ENCODE assay signal across 11 cellular contexts in the genomic region with DNA sequence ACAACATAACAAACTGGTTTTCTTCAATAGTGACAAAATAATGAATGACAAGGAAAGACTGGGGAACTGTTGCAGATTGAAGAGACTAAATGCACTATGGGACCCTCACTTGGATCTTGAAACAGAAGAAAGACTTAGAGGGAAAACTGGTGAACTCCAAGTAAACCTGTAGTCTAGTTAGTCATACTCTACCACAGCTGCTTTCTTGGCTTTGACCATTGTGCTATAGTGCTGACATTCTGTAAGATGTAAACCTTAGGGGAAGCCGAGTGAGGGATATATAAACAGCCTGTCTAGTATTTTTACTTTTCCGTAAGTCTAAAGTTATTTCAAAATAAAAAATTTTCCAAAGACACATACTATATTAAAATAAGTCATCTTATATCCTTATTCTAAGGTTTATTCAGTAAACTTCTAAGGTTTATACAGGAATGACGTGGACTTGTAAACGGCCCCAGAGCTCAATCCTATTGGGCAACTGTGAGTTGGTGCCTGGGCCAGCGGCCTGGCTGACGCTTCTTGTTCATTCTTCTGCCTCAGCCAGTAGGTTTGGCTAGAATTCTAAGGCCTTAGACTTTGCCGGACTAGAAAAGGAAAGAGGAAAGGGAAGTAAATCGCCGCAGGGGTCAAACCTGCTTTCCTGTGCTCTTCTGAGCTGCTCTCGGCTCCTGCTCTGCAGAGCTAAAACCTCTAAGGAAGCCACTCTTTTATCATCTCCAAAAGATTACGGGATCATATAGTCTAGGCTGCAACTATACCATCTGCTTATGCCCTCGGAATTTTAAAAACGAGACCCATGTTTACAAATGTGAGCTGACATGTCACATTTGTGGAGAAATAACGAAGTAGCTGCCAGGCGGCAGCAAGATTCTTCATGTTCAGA. TPM values are rescaled to one million over a fixed set of nuclear protein-coding genes. Genes with fewer than 3 reads are reported as not detected.
DNase-seq lines count a peak whose midpoint lies in the region; ATAC-seq and TF ChIP-seq lines count a peak whose summit lies in the region.
"Had no signal": no experiment of that assay in that cellular context is flagged by ENCODE, and none has a peak within 500 bp of the region (broad histone marks: within the 10 kb centered on the region; RNA-seq: fewer than 3 reads in every experiment).

No MANE protein-coding gene starts in this region.

- CTCF ChIA-PET in IMR-90 (lab: Yijun Ruan, JAX) (interaction anchor here (0.8 to 1.0 kb wide), 2 partner anchors 38 to 256 kb away, joined by 3 read pairs; no protein-coding TSS in a partner anchor), mammary epithelial cell (lab: Charles Lee; ENCODE audit: low non-redundant PET) (no interaction called here), GM10248 (lab: Yijun Ruan, JAX) (interaction anchor here (1.3 to 2.2 kb wide), 4 partner anchors 10 to 19 kb away, joined by 4 to 9 read pairs (median 6); no protein-coding TSS in a partner anchor)

- DNase-seq in IMR-90: peak; percentile 89
- peak; percentile 42 for DNase-seq in mammary epithelial cell
- DNase-seq in GM10248 (ENCODE audit: extremely low spot score): no peak
- DNase-seq in NCI-H2107 treated with DMSO at 0.1 percent for 48 hours (lab: John Stamatoyannopoulos, UW; ENCODE audit: unreplicated experiment): no peak
- DNase-seq in NCI-H187 (lab: John Stamatoyannopoulos, UW): no peak
- DNase-seq: amygdala; stimulated activated CD4-positive, alpha-beta T cell treated with anti-CD3 and anti-CD28 coated beads, Interleukin-2, amount 100 ng/mL, for 24 hours had no signal

- H3K79me1 ChIP-seq in IMR-90 (ENCODE audit: low read depth in 1 of 2, low read length in 2 of 2): no peaks in the 10 kb centered on the region

- H3K9me3 ChIP-seq in BLaER1: no peaks in the 10 kb centered on the region
- no peaks in the 10 kb centered on the region for H3K9me3 ChIP-seq in IMR-90 (ENCODE audit: control insufficient read depth, insufficient read depth, low read length)
- H3K9me3 ChIP-seq in mammary epithelial cell (replicated peaks; ENCODE audit: insufficient read depth, low read length): no peaks in the 10 kb centered on the region
- no peaks in the 10 kb centered on the region for H3K9me3 ChIP-seq in muscle layer of duodenum (ENCODE audit: control insufficient read depth in 1 of 2, low read length in 2 of 2)
- H3K9me3 ChIP-seq: SJSA1 had no signal

- H3K9ac ChIP-seq in BLaER1 (peak overlapping the region; percentile 34), IMR-90 (ENCODE audit: low read depth, low read length) (peak overlapping the region; percentile 38; the same call in 1 of the 2 replicates), mammary epithelial cell (ENCODE audit: insufficient read depth, low read length) (no peak overlapping the region)

- peak overlapping the region; percentile 78 for H3K4me2 ChIP-seq in BLaER1
- peak overlapping the region; percentile 87 for H3K4me2 ChIP-seq in IMR-90 (ENCODE audit: low read depth, low read length)
- H3K4me2 ChIP-seq in mammary epithelial cell (ENCODE audit: insufficient read depth, low read depth, low read length): peak overlapping the region; percentile 59

- no peaks in the 10 kb centered on the region for H3K79me2 ChIP-seq in mammary epithelial cell (ENCODE audit: insufficient read depth, low read length)

- TF ChIP-seq CTCF in IMR-90 (conservative IDR thresholded peaks at IDR 0.05; ENCODE audit: low read depth, low read length) (no peak), mammary epithelial cell (conservative IDR thresholded peaks at IDR 0.05 in 1 of 2, IDR thresholded peaks at IDR 0.05 in 1 of 2; ENCODE audit: extremely low read depth in 1 of 2, insufficient read depth in 1 of 2, low read depth in 1 of 2, low read length in 2 of 2) (no peak), GM10248 (IDR thresholded peaks at IDR 0.05; ENCODE audit: control extremely low read depth, extremely low read depth, low read depth, missing control alignments) (no peak)

- H4K20me1 ChIP-seq in BLaER1 (no peaks in the 10 kb centered on the region), IMR-90 (ENCODE audit: insufficient read depth, low read length) (no peaks in the 10 kb centered on the region), mammary epithelial cell (ENCODE audit: insufficient read depth, low read length) (no peaks in the 10 kb centered on the region)

- intact Hi-C loops in IMR-90 (cut with micrococcal nuclease): loop anchor here (5.0 kb wide), 1 partner anchor 46 kb away; no protein-coding TSS in a partner anchor
- intact Hi-C loops in mammary epithelial cell (cut with micrococcal nuclease): no loop called here

- TF ChIP-seq POLR2A in IMR-90 (IDR thresholded peaks at IDR 0.05; ENCODE audit: low read depth, low read length): peak; percentile 39; the same call in 1 of the 2 replicates

- H3K36me3 ChIP-seq in BLaER1 (no peaks in the 10 kb centered on the region), IMR-90 (ENCODE audit: control insufficient read depth, insufficient read depth, low read length) (no peaks in the 10 kb centered on the region), mammary epithelial cell (ENCODE audit: insufficient read depth, low read length) (no peaks in the 10 kb centered on the region), muscle layer of duodenum (ENCODE audit: control insufficient read depth in 1 of 2, insufficient read depth in 2 of 2, low read length in 2 of 2) (no peaks in the 10 kb centered on the region)
- H3K36me3 ChIP-seq: SJSA1 had no signal

- 0 out of 2 replicates have a peak overlapping the region, but pooled peaks have one; percentile 13 for H2BK120ac ChIP-seq in IMR-90 (ENCODE audit: low read depth, low read length)

- TF ChIP-seq RAD21 in IMR-90 (IDR thresholded peaks at IDR 0.05; ENCODE audit: low read length): no peak

- dilution Hi-C loops in IMR-90 (cut with HindIII; ENCODE audit: low sequenced_read_pairs, unreplicated experiment): no loop called here
- dilution Hi-C loops in mammary epithelial cell (cut with HindIII; ENCODE audit: low sequenced_read_pairs): loop anchor here (5.0 kb wide), 1 partner anchor 36 kb away; no protein-coding TSS in a partner anchor

- H3K18ac ChIP-seq in IMR-90 (ENCODE audit: low read depth, low read length): peak overlapping the region; percentile 79

- peak overlapping the region; percentile 40; the same call in 1 of the 2 replicates for H3K23ac ChIP-seq in IMR-90 (ENCODE audit: low read depth, low read length)

- peak overlapping the region; percentile 6; the same call in 1 of the 3 replicates for H2BK15ac ChIP-seq in IMR-90 (ENCODE audit: low read depth, low read length)

- H3K4me3 ChIP-seq in BLaER1: no peak overlapping the region
- peak overlapping the region; percentile 31; the same call in 1 of the 2 replicates for H3K4me3 ChIP-seq in IMR-90 (ENCODE audit: insufficient read depth, low read depth, low read length)
- H3K4me3 ChIP-seq in mammary epithelial cell (replicated peaks in 1 of 3; ENCODE audit: insufficient read depth in 1 of 3, low read depth in 2 of 3, low read length in 3 of 3): no peak overlapping the region
- H3K4me3 ChIP-seq in muscle layer of duodenum (ENCODE audit: low read depth in 1 of 2, low read length in 2 of 2): peak overlapping the region; percentile 34 to 35
- H3K4me3 ChIP-seq: SJSA1 had no signal

- H3K4me1 ChIP-seq in BLaER1: peaks cover 40% of the 10 kb centered on the region
- H3K4me1 ChIP-seq in IMR-90 (ENCODE audit: control insufficient read depth, insufficient read depth, low read length): peaks cover 8% of the 10 kb centered on the region
- peaks cover 17% of the 10 kb centered on the region for H3K4me1 ChIP-seq in mammary epithelial cell (ENCODE audit: insufficient read depth, low read length)
- peaks cover 5 to 10% of the 10 kb centered on the region in 2 donors for H3K4me1 ChIP-seq in muscle layer of duodenum (ENCODE audit: control insufficient read depth in 1 of 2, insufficient read depth in 2 of 2, low read length in 2 of 2)
- H3K4me1 ChIP-seq: SJSA1 had no signal

- peak overlapping the region; percentile 7; the same call in 1 of the 2 replicates for H3K4ac ChIP-seq in IMR-90 (ENCODE audit: low read depth, low read length)

- H2AK5ac ChIP-seq in IMR-90 (ENCODE audit: low read depth, low read length): 0 out of 2 replicates have a peak overlapping the region, but pooled peaks have one; percentile 9

- no peak overlapping the region for H2BK20ac ChIP-seq in IMR-90 (ENCODE audit: low read depth, low read length)

- peak overlapping the region; percentile 7; the same call in 1 of the 2 replicates for H4K91ac ChIP-seq in IMR-90 (ENCODE audit: insufficient read depth, low read depth, low read length)

- peak overlapping the region; percentile 35; the same call in 1 of the 2 replicates for H3K56ac ChIP-seq in IMR-90 (ENCODE audit: extremely low read depth, insufficient read depth, low read length)

- ATAC-seq in IMR-90 (ENCODE audit: low read depth) (peak; percentile 91), HG03280 (IDR thresholded peaks at IDR 0.05; ENCODE audit: unreplicated experiment) (no peak)

- peak overlapping the region; percentile 64; the same call in 1 of the 2 replicates for H4K5ac ChIP-seq in IMR-90 (ENCODE audit: low read depth, low read length)

- POLR2A ChIA-PET in IMR-90 (lab: Charles Lee; ENCODE audit: unreplicated experiment) (no interaction called here), GM10248 (lab: Yijun Ruan, JAX) (no interaction called here)

- peak overlapping the region; percentile 93 for H2BK5ac ChIP-seq in IMR-90 (ENCODE audit: low read depth, low read length, poor library complexity, severe bottlenecking)

- peak overlapping the region; percentile 69 for H2AFZ ChIP-seq in IMR-90 (replicated peaks; ENCODE audit: low read length, poor library complexity)
- H2AFZ ChIP-seq in mammary epithelial cell (ENCODE audit: low read depth, low read length): peak overlapping the region; percentile 83

- in situ Hi-C loops in IMR-90 (cut with MboI; ENCODE audit: low sequenced_read_pairs) (no loop called here), mammary epithelial cell (cut with MboI; ENCODE audit: low sequenced_read_pairs in 2 of 2) (no loop called here)

- H3K14ac ChIP-seq in IMR-90 (replicated peaks; ENCODE audit: low read depth, low read length): 0 out of 2 replicates have a peak overlapping the region, but pooled peaks have one; percentile 50

- H4K8ac ChIP-seq in IMR-90 (ENCODE audit: low read depth in 2 of 2, low read length in 2 of 2): peak overlapping the region; percentile 76 to 80

- no peak overlapping the region for H2AK9ac ChIP-seq in IMR-90 (replicated peaks; ENCODE audit: low read depth, low read length, poor library complexity)

- peaks cover 3% of the 10 kb centered on the region; the same call in 1 of the 2 replicates for H3K9me1 ChIP-seq in IMR-90 (ENCODE audit: insufficient read depth, low read length)

- BruUV-seq in IMR-90 (replicated peaks; lab: Mats Ljungman, UMichigan) (no TSS peak), mammary epithelial cell (replicated peaks; lab: Mats Ljungman, UMichigan) (no TSS peak)

- H3K27ac ChIP-seq in BLaER1: peak overlapping the region; percentile 74
- H3K27ac ChIP-seq in IMR-90 (ENCODE audit: insufficient read depth, low read length): peak overlapping the region; percentile 87
- H3K27ac ChIP-seq in mammary epithelial cell (ENCODE audit: insufficient read depth, low read depth, low read length): no peak overlapping the region
- peak overlapping the region; percentile 40 for H3K27ac ChIP-seq in muscle layer of duodenum (ENCODE audit: low read length)
- H3K27ac ChIP-seq: SJSA1 had no signal

- H3K27me3 ChIP-seq in BLaER1: no peaks in the 10 kb centered on the region
- H3K27me3 ChIP-seq in IMR-90 (ENCODE audit: control insufficient read depth, insufficient read depth, low read length): no peaks in the 10 kb centered on the region
- H3K27me3 ChIP-seq in mammary epithelial cell (ENCODE audit: insufficient read depth, low read length): no peaks in the 10 kb centered on the region
- no peaks in the 10 kb centered on the region for H3K27me3 ChIP-seq in muscle layer of duodenum (ENCODE audit: low read depth, low read length)
- H3K27me3 ChIP-seq: SJSA1 had no signal

- WGBS in IMR-90 (ENCODE audit: extremely low coverage in 2 of 2, insufficient read length in 1 of 2), 2 experiments: 24% methylated on average over 3 of the region's 15 CpGs; no CpG with 5 or more reads in 1 of the 2 experiments
- WGBS in mammary epithelial cell (ENCODE audit: low coverage, missing lambda C conversion rate): 21% methylated on average over 15 of the region's 15 CpGs

RNA-seq across cellular contexts. Expression of a gene that starts 33.7 kb away (rescaled TPM):
- total RNA-seq in IMR-90 (2012; rRNA removed): 0.18 TPM in 1 of 2 replicates, not detected in the other
- polyA plus RNA-seq in IMR-90 (2012; rRNA removed): not detected in 2 replicates
- polyA plus RNA-seq in IMR-90 (2012; cell fraction: cytosol; rRNA removed): 0.04 TPM in 1 of 2 replicates, not detected in the other
- 0.09 TPM in 1 of 2 replicates, not detected in the other for polyA plus RNA-seq in IMR-90 (2012; cell fraction: nucleus; rRNA removed; ENCODE audit: low replicate concordance)
- not detected for total RNA-seq in mammary epithelial cell
- polyA plus RNA-seq in mammary epithelial cell: not detected
- 0.67 TPM for polyA minus RNA-seq in mammary epithelial cell
- total RNA-seq: SJSA1 had no signal

Comparison
In these comparisons a context has a peak if more than half of its experiments do, and no peak if none do; other contexts are left out.
1. H3K4me3 ChIP-seq: peak in IMR-90 (single experiment) and muscle layer of duodenum (2 of 2); none in BLaER1 (single experiment) and mammary epithelial cell (0 of 3).
2. DNase-seq: peak in IMR-90 (single experiment) and mammary epithelial cell (single experiment); none in GM10248 (single experiment), NCI-H2107 treated with DMSO at 0.1 percent for 48 hours (single experiment) and NCI-H187 (0 of 2).
3. Peak in every context shown above with its lines, with median percentiles within 50 percentile points of each other: H3K4me2 ChIP-seq.